30 cellular contexts compared by ENCODE assay signal in genomic region chr1:34029525-34029924, GRCh38.
"Had no signal": no experiment of that assay in that cellular context is flagged by ENCODE, and none has a peak within 500 bp of the region (broad histone marks: within the 10 kb centered on the region; RNA-seq: fewer than 3 reads in every experiment).

No MANE protein-coding gene starts in this region.

- DNase-seq: activated CD4-positive, alpha-beta memory T cell treated with anti-CD3 and anti-CD28 coated beads for 36 hours; activated CD4-positive, alpha-beta T cell treated with anti-CD3 and anti-CD28 coated beads for 36 hours; activated CD4-positive, alpha-beta T cell treated with anti-CD3 and anti-CD28 coated beads, Interleukin-2, amount 10 ng/mL, durations not matched to agents 24 days and 14 days; activated CD4-positive, CD25-positive, alpha-beta regulatory T cell; activated CD4-positive, CD25-positive, alpha-beta regulatory T cell treated with anti-CD3 and anti-CD28 coated beads, Interleukin-2, amount 50 U/mL, for 72 hours; activated CD8-positive, alpha-beta memory T cell treated with anti-CD3 and anti-CD28 coated beads, Interleukin-2, amount 10 ng/mL, durations not matched to agents 7 days and 5 days; activated CD8-positive, alpha-beta memory T cell treated with anti-CD3 and anti-CD28 coated beads, Interleukin-2, amount 50 U/mL, for 4 hours; activated CD8-positive, alpha-beta T cell treated with anti-CD3 and anti-CD28 coated beads, Interleukin-2, amount 10 ng/mL, durations not matched to agents 7 days and 5 days; activated effector memory CD4-positive, alpha-beta T cell treated with anti-CD3 and anti-CD28 coated beads, Interleukin-2, amount 50 U/mL, for 16 hours; activated naive CD4-positive, alpha-beta T cell treated with anti-CD3 and anti-CD28 coated beads, Interleukin-2, amount 10 ng/mL, durations not matched to agents 7 days and 5 days; activated T-cell treated with anti-CD3 and anti-CD28 coated beads, Interleukin-2, amount 50 U/mL, for 1 hour; activated T-cell treated with anti-CD3 and anti-CD28 coated beads, Interleukin-2, amount 50 U/mL, for 48 hours; amniotic stem cell; anterior cingulate cortex; brain microvascular endothelial cell; caudate nucleus; colonic mucosa; effector CD8-positive, alpha-beta T cell; esophagus squamous epithelium; foreskin melanocyte; SW 1271; T-cell; T1000 had no signal

- H3K27ac Mint-ChIP-seq: activated CD4-positive, alpha-beta memory T cell treated with anti-CD3 and anti-CD28 coated beads for 36 hours; activated CD4-positive, alpha-beta T cell treated with anti-CD3 and anti-CD28 coated beads for 36 hours; activated CD4-positive, alpha-beta T cell treated with anti-CD3 and anti-CD28 coated beads, Interleukin-2, amount 10 ng/mL, durations not matched to agents 24 days and 14 days; activated CD8-positive, alpha-beta memory T cell treated with anti-CD3 and anti-CD28 coated beads, Interleukin-2, amount 10 ng/mL, durations not matched to agents 7 days and 5 days; activated CD8-positive, alpha-beta T cell treated with anti-CD3 and anti-CD28 coated beads, Interleukin-2, amount 10 ng/mL, durations not matched to agents 7 days and 5 days; activated naive CD4-positive, alpha-beta T cell treated with anti-CD3 and anti-CD28 coated beads, Interleukin-2, amount 10 ng/mL, durations not matched to agents 7 days and 5 days; activated naive CD8-positive, alpha-beta T cell; activated T-helper 1 cell treated with anti-CD3 and anti-CD28 coated beads, Interleukin-12 subunit alpha, Interleukin-12 subunit beta, Interleukin-2, Interleukin-4 antibody, amounts not matched to agents 30 ng/mL and 10 ng/mL and 1 ng/mL, durations not matched to agents 14 hours and 24 hours and 36 hours; activated T-helper 2 cell treated with anti-CD3 and anti-CD28 coated beads, Interferon-gamma antibody, Interleukin-2, Interleukin-4, amounts not matched to agents 10 μg/mL and 5 μg/mL and 100 μg/mL, durations not matched to agents 14 hours and 24 hours and 36 hours; T-cell; T-helper 1 cell treated with Interleukin-12 subunit alpha and Interleukin-12 subunit beta and Interleukin-4 antibody, amounts not matched to agents 30 μg/mL and 1 μg/mL, for 36 hours; T-helper 2 cell treated with Interferon-gamma antibody and Interleukin-4, amounts not matched to agents 5 μg/mL and 100 μg/mL, for 36 hours had no signal

- H3K4me3 ChIP-seq: colonic mucosa, esophagus squamous epithelium, gastroesophageal sphincter had no signal

- H3K36me3 Mint-ChIP-seq: activated CD4-positive, alpha-beta memory T cell treated with anti-CD3 and anti-CD28 coated beads for 36 hours; activated CD8-positive, alpha-beta memory T cell treated with anti-CD3 and anti-CD28 coated beads, Interleukin-2, amount 10 ng/mL, durations not matched to agents 7 days and 5 days; activated naive CD4-positive, alpha-beta T cell treated with anti-CD3 and anti-CD28 coated beads, Interleukin-2, amount 10 ng/mL, durations not matched to agents 7 days and 5 days; activated naive CD8-positive, alpha-beta T cell; T-cell had no signal

- H3K4me3 Mint-ChIP-seq: activated CD4-positive, alpha-beta memory T cell treated with anti-CD3 and anti-CD28 coated beads for 36 hours; activated CD4-positive, alpha-beta T cell treated with anti-CD3 and anti-CD28 coated beads for 36 hours; activated CD4-positive, alpha-beta T cell treated with anti-CD3 and anti-CD28 coated beads, Interleukin-2, amount 10 ng/mL, durations not matched to agents 24 days and 14 days; activated CD8-positive, alpha-beta memory T cell treated with anti-CD3 and anti-CD28 coated beads, Interleukin-2, amount 10 ng/mL, durations not matched to agents 7 days and 5 days; activated CD8-positive, alpha-beta T cell treated with anti-CD3 and anti-CD28 coated beads, Interleukin-2, amount 10 ng/mL, durations not matched to agents 7 days and 5 days; activated naive CD4-positive, alpha-beta T cell treated with anti-CD3 and anti-CD28 coated beads, Interleukin-2, amount 10 ng/mL, durations not matched to agents 7 days and 5 days; activated naive CD8-positive, alpha-beta T cell; activated T-helper 1 cell treated with anti-CD3 and anti-CD28 coated beads, Interleukin-12 subunit alpha, Interleukin-12 subunit beta, Interleukin-2, Interleukin-4 antibody, amounts not matched to agents 30 ng/mL and 10 ng/mL and 1 ng/mL, durations not matched to agents 14 hours and 24 hours and 36 hours; T-cell; T-helper 1 cell treated with Interleukin-12 subunit alpha and Interleukin-12 subunit beta and Interleukin-4 antibody, amounts not matched to agents 30 μg/mL and 1 μg/mL, for 36 hours; T-helper 2 cell treated with Interferon-gamma antibody and Interleukin-4, amounts not matched to agents 5 μg/mL and 100 μg/mL, for 36 hours had no signal

- H3K36me3 ChIP-seq: brain microvascular endothelial cell, colonic mucosa, esophagus squamous epithelium, gastroesophageal sphincter had no signal

- H3K27me3 ChIP-seq: brain microvascular endothelial cell, colonic mucosa had no signal

- H3K9me3 ChIP-seq: colonic mucosa, esophagus squamous epithelium, gastroesophageal sphincter had no signal

- H3K4me1 ChIP-seq: colonic mucosa, esophagus squamous epithelium, gastroesophageal sphincter had no signal

- H3K4me1 Mint-ChIP-seq: activated CD4-positive, alpha-beta T cell treated with anti-CD3 and anti-CD28 coated beads for 36 hours; activated CD4-positive, alpha-beta T cell treated with anti-CD3 and anti-CD28 coated beads, Interleukin-2, amount 10 ng/mL, durations not matched to agents 24 days and 14 days; activated CD8-positive, alpha-beta memory T cell treated with anti-CD3 and anti-CD28 coated beads, Interleukin-2, amount 10 ng/mL, durations not matched to agents 7 days and 5 days; activated naive CD4-positive, alpha-beta T cell treated with anti-CD3 and anti-CD28 coated beads, Interleukin-2, amount 10 ng/mL, durations not matched to agents 7 days and 5 days; T-cell had no signal

- ATAC-seq: activated CD4-positive, alpha-beta T cell treated with anti-CD3 and anti-CD28 coated beads for 36 hours; activated CD8-positive, alpha-beta memory T cell treated with anti-CD3 and anti-CD28 coated beads, Interleukin-2, amount 10 ng/mL, durations not matched to agents 7 days and 5 days; activated CD8-positive, alpha-beta T cell treated with anti-CD3 and anti-CD28 coated beads, Interleukin-2, amount 10 ng/mL, durations not matched to agents 7 days and 5 days; gastroesophageal sphincter had no signal

- H3K27ac ChIP-seq: brain microvascular endothelial cell, colonic mucosa, epithelial cell of prostate, esophagus squamous epithelium, gastroesophageal sphincter had no signal

- H3K9me3 Mint-ChIP-seq: activated CD4-positive, alpha-beta memory T cell treated with anti-CD3 and anti-CD28 coated beads for 36 hours; activated CD4-positive, alpha-beta T cell treated with anti-CD3 and anti-CD28 coated beads, Interleukin-2, amount 10 ng/mL, durations not matched to agents 24 days and 14 days; activated naive CD4-positive, alpha-beta T cell treated with anti-CD3 and anti-CD28 coated beads, Interleukin-2, amount 10 ng/mL, durations not matched to agents 7 days and 5 days; activated T-helper 1 cell treated with anti-CD3 and anti-CD28 coated beads, Interleukin-12 subunit alpha, Interleukin-12 subunit beta, Interleukin-2, Interleukin-4 antibody, amounts not matched to agents 30 ng/mL and 10 ng/mL and 1 ng/mL, durations not matched to agents 14 hours and 24 hours and 36 hours; activated T-helper 2 cell treated with anti-CD3 and anti-CD28 coated beads, Interferon-gamma antibody, Interleukin-2, Interleukin-4, amounts not matched to agents 10 μg/mL and 5 μg/mL and 100 μg/mL, durations not matched to agents 14 hours and 24 hours and 36 hours; T-cell; T-helper 1 cell treated with Interleukin-12 subunit alpha and Interleukin-12 subunit beta and Interleukin-4 antibody, amounts not matched to agents 30 μg/mL and 1 μg/mL, for 36 hours; T-helper 2 cell treated with Interferon-gamma antibody and Interleukin-4, amounts not matched to agents 5 μg/mL and 100 μg/mL, for 36 hours had no signal
